11 cellular contexts compared by ENCODE assay signal in genomic region chr11:35047179-35047578, GRCh38.
A peak's percentile ranks its signal among the peaks of the same experiment; 100 is the strongest.
DNase-seq lines count a peak whose midpoint lies in the region; ATAC-seq and TF ChIP-seq lines count a peak whose summit lies in the region.
"Had no signal": no experiment of that assay in that cellular context is flagged by ENCODE, and none has a peak within 500 bp of the region (broad histone marks: within the 10 kb centered on the region; RNA-seq: fewer than 3 reads in every experiment).

No MANE protein-coding gene starts in this region.

- 0 out of 2 replicates have a peak overlapping the region, but pooled peaks have one; percentile 14 for H2AFZ ChIP-seq in OCI-LY3 (ENCODE audit: low read depth, low read length)

- TF ChIP-seq CTCF in GM06990 (IDR thresholded peaks at IDR 0.05; ENCODE audit: insufficient read depth, low read length, poor library complexity, severe bottlenecking) (no peak), OCI-LY3 (IDR thresholded peaks at IDR 0.05; ENCODE audit: low read depth, low read length) (no peak), testis (IDR thresholded peaks at IDR 0.05) (no peak)

- ATAC-seq in naive B cell (ENCODE audit: low read depth in 2 of 2) (peak; percentile 61 to 63), HG02870 (IDR thresholded peaks at IDR 0.05; ENCODE audit: unreplicated experiment) (no peak)

- H3K27me3 ChIP-seq in GM06990 (replicated peaks; ENCODE audit: control insufficient read depth, insufficient read depth, low read length) (no peaks in the 10 kb centered on the region), OCI-LY3 (ENCODE audit: low read depth, low read length) (no peaks in the 10 kb centered on the region), testis (no peaks in the 10 kb centered on the region)

- H3K27ac Mint-ChIP-seq in activated T-cell treated with anti-CD3 and anti-CD28 coated beads, Interleukin-2, amount 50 U/mL, for 24 hours, result peak overlapping the region; percentile 87
- H3K27ac Mint-ChIP-seq in naive B cell, result peak overlapping the region; percentile 99 to 100 (median 100)

- H3K9me3 ChIP-seq in OCI-LY3 (ENCODE audit: insufficient read depth, low read length) (no peaks in the 10 kb centered on the region), testis (no peaks in the 10 kb centered on the region)

- H3K9me3 Mint-ChIP-seq in activated T-cell treated with anti-CD3 and anti-CD28 coated beads, Interleukin-2, amount 50 U/mL, for 24 hours, result peaks cover 9% of the 10 kb centered on the region
- peaks cover 7 to 28% (median 16%) of the 10 kb centered on the region in 7 donors for H3K9me3 Mint-ChIP-seq in naive B cell

- H3K9ac ChIP-seq in OCI-LY3 (ENCODE audit: low read length), result no peak overlapping the region

- H3K27ac ChIP-seq in OCI-LY3 (ENCODE audit: low read length) (peak overlapping the region; percentile 39), testis (no peak overlapping the region)

- intact Hi-C loops in testis (cut with DNase I; ENCODE audit: low total_unique reads), result no loop called here

- WGBS in testis, 2 donors, result 74 to 89% methylated on average over 1 of the region's 1 CpG

- no peaks in the 10 kb centered on the region for H3K79me2 ChIP-seq in OCI-LY3 (ENCODE audit: low read length)

- H4K20me1 ChIP-seq in OCI-LY3 (ENCODE audit: insufficient read depth, low read length), result no peaks in the 10 kb centered on the region

- H3K36me3 Mint-ChIP-seq in activated T-cell treated with anti-CD3 and anti-CD28 coated beads, Interleukin-2, amount 50 U/mL, for 24 hours (ENCODE audit: low read depth), result peaks cover 18% of the 10 kb centered on the region
- H3K36me3 Mint-ChIP-seq in naive B cell, result peaks cover 0 to 24% of the 10 kb centered on the region in 2 donors

- peak overlapping the region; percentile 30 for H3K4me3 Mint-ChIP-seq in activated T-cell treated with anti-CD3 and anti-CD28 coated beads, Interleukin-2, amount 50 U/mL, for 24 hours
- H3K4me3 Mint-ChIP-seq in naive B cell, result peak overlapping the region; percentile 42 to 82 (median 58)

- H3K4me2 ChIP-seq in OCI-LY3 (ENCODE audit: low read length), result peak overlapping the region; percentile 11

- peaks cover 85% of the 10 kb centered on the region for H3K4me1 Mint-ChIP-seq in activated T-cell treated with anti-CD3 and anti-CD28 coated beads, Interleukin-2, amount 50 U/mL, for 24 hours (ENCODE audit: low read depth)
- H3K4me1 Mint-ChIP-seq in naive B cell, result peaks cover 52 to 67% (median 62%) of the 10 kb centered on the region in 3 donors

- no peak for TF ChIP-seq POLR2A in testis (IDR thresholded peaks at IDR 0.05)

- H3K4me1 ChIP-seq in OCI-LY3 (ENCODE audit: low read length) (peaks cover 55% of the 10 kb centered on the region), testis (no peaks in the 10 kb centered on the region)

- no peaks in the 10 kb centered on the region for H3K27me3 Mint-ChIP-seq in activated T-cell treated with anti-CD3 and anti-CD28 coated beads, Interleukin-2, amount 50 U/mL, for 24 hours
- no peaks in the 10 kb centered on the region for H3K27me3 Mint-ChIP-seq in naive B cell

- DNase-seq in GM06990 (ENCODE audit: extremely low read depth, insufficient read length) (peak; percentile 38), naive B cell (peak; percentile 71), foreskin melanocyte (no peak), testis (no peak), iPS-NIHi7 (ENCODE audit: extremely low spot score) (no peak)
- DNase-seq in activated T-cell treated with anti-CD3 and anti-CD28 coated beads, Interleukin-2, amount 50 U/mL, for 24 hours, result no peak
- DNase-seq: NCI-H2081; SHP77; stimulated activated CD4-positive, alpha-beta T cell treated with anti-CD3 and anti-CD28 coated beads, Interleukin-4, amount 100 ng/mL, for 24 hours had no signal

- no peak overlapping the region for H3K4me3 ChIP-seq in GM06990 (replicated peaks; ENCODE audit: low read depth, low read length)
- H3K4me3 ChIP-seq in OCI-LY3 (ENCODE audit: low read length), result no peak overlapping the region
- H3K4me3 ChIP-seq in testis, result no peak overlapping the region

- no peaks in the 10 kb centered on the region for H3K36me3 ChIP-seq in GM06990 (ENCODE audit: control insufficient read depth, insufficient read depth, low read length)
- H3K36me3 ChIP-seq in OCI-LY3 (replicated peaks; ENCODE audit: low read depth, low read length), result peaks cover 3% of the 10 kb centered on the region
- no peaks in the 10 kb centered on the region for H3K36me3 ChIP-seq in testis (ENCODE audit: low read depth, missing control alignments)

Comparison
In these comparisons a context has a peak if more than half of its experiments do, and no peak if none do; other contexts are left out.
1. DNase-seq: peak in GM06990 (single experiment) and naive B cell (single experiment); none in activated T-cell treated with anti-CD3 and anti-CD28 coated beads, Interleukin-2, amount 50 U/mL, for 24 hours (single experiment), foreskin melanocyte (single experiment), testis (single experiment) and iPS-NIHi7 (single experiment).